18 cellular contexts compared by ENCODE assay signal in the genomic region with DNA sequence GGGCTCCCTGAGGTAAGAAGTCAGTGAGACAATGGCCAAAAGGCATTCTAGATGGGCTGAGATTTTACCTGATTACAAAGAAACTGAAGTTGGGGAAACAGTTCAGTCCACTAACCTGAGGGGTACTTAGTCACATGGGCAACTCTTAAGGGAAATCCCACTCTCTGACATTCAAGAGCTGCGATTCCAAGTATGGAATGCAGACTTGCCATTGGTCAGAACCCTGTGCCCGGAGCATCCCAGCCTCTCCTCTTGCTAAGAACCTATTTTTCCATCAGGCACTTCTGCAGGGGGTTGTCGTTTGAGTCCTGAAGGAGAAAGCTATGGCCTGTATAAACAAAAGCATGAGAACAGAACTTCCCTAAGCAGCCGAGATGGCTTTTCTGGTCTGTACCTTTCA.
DNase-seq lines count a peak whose midpoint lies in the region; ATAC-seq and TF ChIP-seq lines count a peak whose summit lies in the region.
"Had no signal": no experiment of that assay in that cellular context is flagged by ENCODE, and none has a peak within 500 bp of the region (broad histone marks: within the 10 kb centered on the region; RNA-seq: fewer than 3 reads in every experiment).

No MANE protein-coding gene starts in this region.

- no TSS peak for BruUV-seq in mammary epithelial cell (replicated peaks; lab: Mats Ljungman, UMichigan)

- peaks cover 11% of the 10 kb centered on the region for H3K4me1 Mint-ChIP-seq in WTC11
- H3K4me1 Mint-ChIP-seq in immature natural killer cell: no peaks in the 10 kb centered on the region
- H3K4me1 Mint-ChIP-seq: IgD-negative memory B cell had no signal

- TF ChIP-seq POLR2A in breast epithelium (IDR thresholded peaks at IDR 0.05): no peak

- H3K4me3 Mint-ChIP-seq in WTC11 (no peak overlapping the region), immature natural killer cell (no peak overlapping the region)
- H3K4me3 Mint-ChIP-seq: CD4-positive, alpha-beta T cell; HFFc6; IgD-negative memory B cell had no signal

- H3K27ac Mint-ChIP-seq in WTC11: no peak overlapping the region
- no peak overlapping the region for H3K27ac Mint-ChIP-seq in immature natural killer cell
- H3K27ac Mint-ChIP-seq: CD4-positive, alpha-beta T cell; HFFc6; IgD-negative memory B cell had no signal

- H3K9me3 ChIP-seq in mammary epithelial cell (replicated peaks; ENCODE audit: insufficient read depth, low read length): no peaks in the 10 kb centered on the region
- no peaks in the 10 kb centered on the region for H3K9me3 ChIP-seq in breast epithelium
- H3K9me3 ChIP-seq: A549, Caco-2 had no signal

- 43% methylated on average over 4 of the region's 4 CpGs for WGBS in mammary epithelial cell (ENCODE audit: low coverage, missing lambda C conversion rate)

- H3K27me3 ChIP-seq in mammary epithelial cell (ENCODE audit: insufficient read depth, low read length) (no peaks in the 10 kb centered on the region), breast epithelium (no peaks in the 10 kb centered on the region)

- intact Hi-C loops in mammary epithelial cell (cut with micrococcal nuclease): no loop called here
- intact Hi-C loops in breast epithelium (cut with DNase I; ENCODE audit: low total_unique reads): no loop called here

- POLR2A ChIA-PET in WTC11 (lab: Charles Lee): no interaction called here

- dilution Hi-C loops in mammary epithelial cell (cut with HindIII; ENCODE audit: low sequenced_read_pairs): no loop called here

- H3K36me3 ChIP-seq in mammary epithelial cell (ENCODE audit: insufficient read depth, low read length): no peaks in the 10 kb centered on the region
- H3K36me3 ChIP-seq in breast epithelium: no peaks in the 10 kb centered on the region

- no peak for TF ChIP-seq CTCF in mammary epithelial cell (conservative IDR thresholded peaks at IDR 0.05 in 1 of 2, IDR thresholded peaks at IDR 0.05 in 1 of 2; ENCODE audit: extremely low read depth in 1 of 2, insufficient read depth in 1 of 2, low read depth in 1 of 2, low read length in 2 of 2)
- no peak for TF ChIP-seq CTCF in breast epithelium (IDR thresholded peaks at IDR 0.05)
- TF ChIP-seq CTCF in WTC11 (IDR thresholded peaks at IDR 0.05): no peak

- CTCF ChIA-PET in mammary epithelial cell (lab: Charles Lee; ENCODE audit: low non-redundant PET) (no interaction called here), WTC11 (lab: Charles Lee) (no interaction called here)

- no peaks in the 10 kb centered on the region for H4K20me1 ChIP-seq in mammary epithelial cell (ENCODE audit: insufficient read depth, low read length)

- H3K27ac ChIP-seq in mammary epithelial cell (ENCODE audit: insufficient read depth, low read depth, low read length) (peak overlapping the region; percentile 57), breast epithelium (no peak overlapping the region)
- H3K27ac ChIP-seq: 22Rv1, A549, C4-2B had no signal

- H3K4me1 ChIP-seq in mammary epithelial cell (ENCODE audit: insufficient read depth, low read length) (peaks cover 39% of the 10 kb centered on the region), breast epithelium (no peaks in the 10 kb centered on the region)
- H3K4me1 ChIP-seq: A549, Caco-2 had no signal

- H3K27me3 Mint-ChIP-seq in WTC11 (ENCODE audit: low read depth): no peaks in the 10 kb centered on the region; the same call in 1 of the 2 replicates
- peaks cover 0 to 5% (median 5%) of the 10 kb centered on the region in 3 donors for H3K27me3 Mint-ChIP-seq in immature natural killer cell (ENCODE audit: low read depth in 3 of 3)
- H3K27me3 Mint-ChIP-seq: IgD-negative memory B cell had no signal

- ATAC-seq in WTC11 (peak; percentile 81), GM21390 (IDR thresholded peaks at IDR 0.05; ENCODE audit: unreplicated experiment) (no peak)
- ATAC-seq: A549, HCT116, HepG2 had no signal

- in situ Hi-C loops in mammary epithelial cell (cut with MboI; ENCODE audit: low sequenced_read_pairs in 2 of 2): no loop called here

- H3K9ac ChIP-seq in mammary epithelial cell (ENCODE audit: insufficient read depth, low read length): no peak overlapping the region

- H3K36me3 Mint-ChIP-seq in WTC11: no peaks in the 10 kb centered on the region
- H3K36me3 Mint-ChIP-seq in immature natural killer cell: no peaks in the 10 kb centered on the region
- H3K36me3 Mint-ChIP-seq: IgD-negative memory B cell had no signal

- no peaks in the 10 kb centered on the region for H3K79me2 ChIP-seq in mammary epithelial cell (ENCODE audit: insufficient read depth, low read length)

- H3K9me3 Mint-ChIP-seq in WTC11 (no peaks in the 10 kb centered on the region), immature natural killer cell (peaks cover 0 to 3% (median 0%) of the 10 kb centered on the region in 6 donors)
- H3K9me3 Mint-ChIP-seq: CD4-positive, alpha-beta T cell had no signal

- H3K4me2 ChIP-seq in mammary epithelial cell (ENCODE audit: insufficient read depth, low read depth, low read length): no peak overlapping the region
- H3K4me2 ChIP-seq: A549 had no signal

- H3K4me3 ChIP-seq in mammary epithelial cell (replicated peaks in 1 of 3; ENCODE audit: insufficient read depth in 1 of 3, low read depth in 2 of 3, low read length in 3 of 3): no peak overlapping the region
- no peak overlapping the region for H3K4me3 ChIP-seq in breast epithelium
- H3K4me3 ChIP-seq: A549 had no signal

- DNase-seq in mammary epithelial cell (no peak), breast epithelium (ENCODE audit: low spot score in 2 of 2) (no peak), WTC11 (ENCODE audit: low spot score) (no peak), iPS-NIHi7 (ENCODE audit: extremely low spot score) (peak; percentile 22), immature natural killer cell (no peak), NCI-H1105 treated with DMSO at 0.1 percent for 48 hours (lab: John Stamatoyannopoulos, UW) (no peak)
- DNase-seq: AML-193; Caco-2; CD4-positive, alpha-beta T cell; GDM1; HFFc6 had no signal

- peak overlapping the region; percentile 67 for H2AFZ ChIP-seq in mammary epithelial cell (ENCODE audit: low read depth, low read length)

TF ChIP-seq in WTC11, 78 proteins besides CTCF, POLR2A, EP300 and RAD21 (continues in another document):
- TF ChIP-seq, protein P1, sequence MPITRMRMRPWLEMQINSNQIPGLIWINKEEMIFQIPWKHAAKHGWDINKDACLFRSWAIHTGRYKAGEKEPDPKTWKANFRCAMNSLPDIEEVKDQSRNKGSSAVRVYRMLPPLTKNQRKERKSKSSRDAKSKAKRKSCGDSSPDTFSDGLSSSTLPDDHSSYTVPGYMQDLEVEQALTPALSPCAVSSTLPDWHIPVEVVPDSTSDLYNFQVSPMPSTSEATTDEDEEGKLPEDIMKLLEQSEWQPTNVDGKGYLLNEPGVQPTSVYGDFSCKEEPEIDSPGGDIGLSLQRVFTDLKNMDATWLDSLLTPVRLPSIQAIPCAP (CRISPR knock-in tag; IDR thresholded peaks at IDR 0.05): no peak
- no peak for TF ChIP-seq ZNF512 (CRISPR knock-in tag; IDR thresholded peaks at IDR 0.05; ENCODE audit: borderline replicate concordance)
- TF ChIP-seq E2F4 (CRISPR knock-in tag; IDR thresholded peaks at IDR 0.05; ENCODE audit: borderline replicate concordance, low read depth): no peak
- TF ChIP-seq TCF7 (CRISPR knock-in tag; IDR thresholded peaks at IDR 0.05; ENCODE audit: low read depth): no peak
- TF ChIP-seq CREB1 (CRISPR knock-in tag; IDR thresholded peaks at IDR 0.05): no peak
- TF ChIP-seq MXD4 (CRISPR knock-in tag; IDR thresholded peaks at IDR 0.05; ENCODE audit: borderline replicate concordance): no peak
- no peak for TF ChIP-seq ATF6 (CRISPR knock-in tag; IDR thresholded peaks at IDR 0.05)
- TF ChIP-seq JAZF1 (CRISPR knock-in tag; IDR thresholded peaks at IDR 0.05): no peak
- TF ChIP-seq SMAD3 (CRISPR knock-in tag; IDR thresholded peaks at IDR 0.05; ENCODE audit: borderline replicate concordance): no peak
- TF ChIP-seq NFYB (CRISPR knock-in tag; conservative IDR thresholded peaks at IDR 0.05; ENCODE audit: low read depth): no peak
- no peak for TF ChIP-seq CBFB (CRISPR knock-in tag; IDR thresholded peaks at IDR 0.05; ENCODE audit: low read depth)
- TF ChIP-seq FOXK1 (CRISPR knock-in tag; IDR thresholded peaks at IDR 0.05): no peak
- TF ChIP-seq IRF2 (CRISPR knock-in tag; IDR thresholded peaks at IDR 0.05; ENCODE audit: borderline replicate concordance, low read depth): no peak
- no peak for TF ChIP-seq HMGA2 (CRISPR knock-in tag; IDR thresholded peaks at IDR 0.05)
